8 cellular contexts compared by ENCODE assay signal in the genomic region with DNA sequence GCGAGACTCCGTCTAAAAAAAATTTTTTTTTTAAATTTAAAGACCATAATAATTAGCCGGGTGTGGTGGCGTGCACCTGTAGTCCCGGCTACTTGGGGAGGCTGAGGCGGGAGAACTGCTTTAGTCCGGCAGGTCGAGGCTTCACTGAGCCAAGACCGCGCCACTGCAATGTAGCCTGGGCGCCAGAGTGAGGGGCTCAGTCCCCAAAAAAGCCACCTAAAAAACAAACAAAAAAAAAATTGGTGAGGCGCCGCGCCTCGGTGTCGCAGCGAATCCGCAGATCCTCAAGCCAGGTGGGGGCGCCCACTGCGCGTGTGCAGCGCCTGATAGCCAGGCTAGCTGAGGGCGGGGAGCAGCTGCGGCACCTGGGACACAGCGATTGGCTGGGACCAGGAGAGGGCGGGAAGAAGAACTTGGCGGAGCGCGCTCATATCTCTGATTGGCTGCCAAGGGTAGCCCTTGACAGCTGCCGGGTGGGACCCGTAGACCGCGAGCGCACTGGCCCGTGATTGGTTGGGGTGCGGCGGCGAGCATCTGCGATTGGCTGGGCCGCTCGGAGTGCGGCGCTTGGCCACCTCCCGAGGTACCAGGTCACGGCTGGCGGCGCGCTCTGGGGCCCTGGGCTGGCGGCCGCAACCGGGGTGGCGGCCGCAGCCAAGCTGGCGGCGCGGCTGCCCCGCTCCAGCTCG. TPM values are rescaled to one million over a fixed set of nuclear protein-coding genes. Genes with fewer than 3 reads are reported as not detected.
DNase-seq lines count a peak whose midpoint lies in the region; ATAC-seq and TF ChIP-seq lines count a peak whose summit lies in the region.

No MANE protein-coding gene starts in this region.

- H3K4me1 ChIP-seq in DOHH2 (ENCODE audit: control insufficient read depth, low read length) (peaks cover 21% of the 10 kb centered on the region), GM23248 (ENCODE audit: insufficient read depth) (no peaks in the 10 kb centered on the region), KMS-11 (ENCODE audit: low read depth, poor library complexity, severe bottlenecking) (peaks cover 33% of the 10 kb centered on the region)

- in situ Hi-C loops in GM23248 (cut with MboI), result no loop called here

- ATAC-seq in natural killer cell, result peak; percentile 96 to 99 (median 97)
- peak; percentile 100 for ATAC-seq in stimulated activated memory B cell treated with anti-CD40 and anti-IgM and Interleukin-4, amounts not matched to agents 10 μg/mL and 1 μg/mL and 100 μg/mL, for 72 hours

- intact Hi-C loops in natural killer cell (cut with micrococcal nuclease), result loop anchor here (2.0 kb wide), 1 partner anchor 25 kb away; no protein-coding TSS in a partner anchor

- H3K79me2 ChIP-seq in DOHH2 (ENCODE audit: control insufficient read depth, low read length), result no peaks in the 10 kb centered on the region
- H3K79me2 ChIP-seq in GM23248 (ENCODE audit: insufficient read depth), result no peaks in the 10 kb centered on the region
- no peaks in the 10 kb centered on the region for H3K79me2 ChIP-seq in KMS-11 (ENCODE audit: insufficient read depth, low read depth)

- peak; percentile 99 for DNase-seq in GM23248
- peak; percentile 81 for DNase-seq in OCI-M2 (lab: John Stamatoyannopoulos, UW; ENCODE audit: unreplicated experiment)
- peak; percentile 96 for DNase-seq in activated T-cell treated with anti-CD3 and anti-CD28 coated beads for 24 hours (ENCODE audit: low read depth)
- peak; percentile 87 for DNase-seq in epithelial cell of proximal tubule (ENCODE audit: low read depth)
- DNase-seq in natural killer cell, result peak; percentile 90

- H3K27ac Mint-ChIP-seq in natural killer cell, result peak overlapping the region in 1 of 2 donors; percentile 80
- H3K27ac Mint-ChIP-seq in stimulated activated memory B cell treated with anti-CD40 and anti-IgM and Interleukin-4, amounts not matched to agents 10 μg/mL and 1 μg/mL and 100 μg/mL, for 72 hours, result no peak overlapping the region

- H3F3A ChIP-seq in DOHH2 (ENCODE audit: control insufficient read depth, insufficient read depth) (no peaks in the 10 kb centered on the region), GM23248 (ENCODE audit: insufficient read depth) (no peaks in the 10 kb centered on the region)

- H3K27ac ChIP-seq in DOHH2 (ENCODE audit: low read depth, low read length) (no peak overlapping the region), GM23248 (no peak overlapping the region), KMS-11 (no peak overlapping the region)

- H3K4me2 ChIP-seq in DOHH2 (ENCODE audit: low read length), result peak overlapping the region; percentile 31
- H3K4me2 ChIP-seq in GM23248 (ENCODE audit: unreplicated experiment), result no peak overlapping the region
- H3K4me2 ChIP-seq in KMS-11, result no peak overlapping the region; the same call in 1 of the 2 replicates

- H3K4me3 Mint-ChIP-seq in natural killer cell, result peak overlapping the region; percentile 87
- peak overlapping the region; percentile 59 for H3K4me3 Mint-ChIP-seq in stimulated activated memory B cell treated with anti-CD40 and anti-IgM and Interleukin-4, amounts not matched to agents 10 μg/mL and 1 μg/mL and 100 μg/mL, for 72 hours

- TF ChIP-seq CTCF in DOHH2 (IDR thresholded peaks at IDR 0.05; ENCODE audit: low read depth, low read length, poor library complexity, severe bottlenecking) (peak; percentile 72), KMS-11 (conservative IDR thresholded peaks at IDR 0.05; ENCODE audit: low read depth, low read length) (peak; percentile 55; the same call in 1 of the 2 replicates), epithelial cell of proximal tubule (conservative IDR thresholded peaks at IDR 0.05; ENCODE audit: low read depth, low read length) (peak; percentile 52), natural killer cell (IDR thresholded peaks at IDR 0.05) (peak; percentile 12)

- peaks cover 0 to 3% of the 10 kb centered on the region in 2 donors for H3K27me3 Mint-ChIP-seq in natural killer cell (ENCODE audit: low read depth in 2 of 2)
- peaks cover 64% of the 10 kb centered on the region for H3K27me3 Mint-ChIP-seq in stimulated activated memory B cell treated with anti-CD40 and anti-IgM and Interleukin-4, amounts not matched to agents 10 μg/mL and 1 μg/mL and 100 μg/mL, for 72 hours

- no peak overlapping the region for H2AFZ ChIP-seq in GM23248
- peak overlapping the region; percentile 42; the same call in 1 of the 2 replicates for H2AFZ ChIP-seq in KMS-11 (ENCODE audit: low read depth)

- H3K4me1 Mint-ChIP-seq in natural killer cell, result peaks cover 5 to 24% of the 10 kb centered on the region in 2 donors
- H3K4me1 Mint-ChIP-seq in stimulated activated memory B cell treated with anti-CD40 and anti-IgM and Interleukin-4, amounts not matched to agents 10 μg/mL and 1 μg/mL and 100 μg/mL, for 72 hours, result peaks cover 29% of the 10 kb centered on the region

- H4K20me1 ChIP-seq in DOHH2 (ENCODE audit: control insufficient read depth, insufficient read depth, low read depth, low read length) (no peaks in the 10 kb centered on the region), GM23248 (ENCODE audit: insufficient read depth) (no peaks in the 10 kb centered on the region), KMS-11 (ENCODE audit: insufficient read depth) (no peaks in the 10 kb centered on the region)

- H3K9me3 Mint-ChIP-seq in natural killer cell, result no peaks in the 10 kb centered on the region
- H3K9me3 Mint-ChIP-seq in stimulated activated memory B cell treated with anti-CD40 and anti-IgM and Interleukin-4, amounts not matched to agents 10 μg/mL and 1 μg/mL and 100 μg/mL, for 72 hours, result no peaks in the 10 kb centered on the region

- peaks cover 47% of the 10 kb centered on the region for H3K27me3 ChIP-seq in DOHH2 (ENCODE audit: control insufficient read depth, low read length)
- no peaks in the 10 kb centered on the region for H3K27me3 ChIP-seq in GM23248 (replicated peaks; ENCODE audit: insufficient read depth)
- H3K27me3 ChIP-seq in KMS-11 (ENCODE audit: insufficient read depth, low read depth), result peaks cover 59% of the 10 kb centered on the region

- H3K4me3 ChIP-seq in DOHH2 (ENCODE audit: low read length) (peak overlapping the region; percentile 42), GM23248 (peak overlapping the region; percentile 51; the same call in 1 of the 2 replicates), KMS-11 (IDR thresholded peaks at IDR 0.05; ENCODE audit: insufficient read depth, low read depth, low read length) (no peak overlapping the region), epithelial cell of proximal tubule (ENCODE audit: low read depth, low read length) (peak overlapping the region; percentile 30)

- H3K36me3 Mint-ChIP-seq in natural killer cell, result no peaks in the 10 kb centered on the region
- no peaks in the 10 kb centered on the region for H3K36me3 Mint-ChIP-seq in stimulated activated memory B cell treated with anti-CD40 and anti-IgM and Interleukin-4, amounts not matched to agents 10 μg/mL and 1 μg/mL and 100 μg/mL, for 72 hours

- H3K9ac ChIP-seq in GM23248 (no peak overlapping the region), KMS-11 (no peak overlapping the region)

- WGBS in GM23248 (ENCODE audit: low coverage in 1 of 2, low lambda C conversion rate in 2 of 2, missing lambda C conversion rate in 2 of 2), 2 experiments, result 9 to 12% methylated on average over 42 to 51 of the region's 58 CpGs

- H3K36me3 ChIP-seq in DOHH2 (ENCODE audit: control insufficient read depth, low read length) (no peaks in the 10 kb centered on the region), GM23248 (ENCODE audit: low read depth) (no peaks in the 10 kb centered on the region), KMS-11 (ENCODE audit: insufficient read depth) (no peaks in the 10 kb centered on the region)

- no peaks in the 10 kb centered on the region for H3K9me3 ChIP-seq in DOHH2 (ENCODE audit: control insufficient read depth, insufficient read depth, low read length)
- no peaks in the 10 kb centered on the region for H3K9me3 ChIP-seq in GM23248 (ENCODE audit: low read depth)

- H3K9me2 ChIP-seq in DOHH2 (replicated peaks; ENCODE audit: control insufficient read depth, low read length), result no peaks in the 10 kb centered on the region
- H3K9me2 ChIP-seq in GM23248 (ENCODE audit: insufficient read depth), result no peaks in the 10 kb centered on the region

RNA-seq across cellular contexts. Expression of a gene that starts 9.0 kb away (rescaled TPM):
- not detected in 2 replicates for total RNA-seq in GM23248 (2014; rRNA removed; shearing (Covaris generic))
- polyA plus RNA-seq in GM23248 (2016; fragmentation: Nextera tagmentation; extraction: Ambion mirVana), result 0.09 TPM in 1 of 2 replicates, not detected in the other
- 0.29 and 3.5 TPM in 2 replicates for total RNA-seq in epithelial cell of proximal tubule
- total RNA-seq in natural killer cell, result under 1 TPM in 2 of 3 donors, not detected in 1; 0.34 to 0.35 TPM

RNA-seq across cellular contexts. Expression of a gene that starts 14.3 kb away (rescaled TPM):
- not detected in 2 replicates for total RNA-seq in GM23248 (2014; rRNA removed; shearing (Covaris generic))
- polyA plus RNA-seq in GM23248 (2016; fragmentation: Nextera tagmentation; extraction: Ambion mirVana), result 0.32 and 0.33 TPM in 2 replicates
- total RNA-seq in epithelial cell of proximal tubule, result 255 and 813 TPM in 2 replicates
- not detected for total RNA-seq in natural killer cell

RNA-seq across cellular contexts. Expression of a gene that starts 16.4 kb away (rescaled TPM):
- 700 and 735 TPM in 2 replicates for total RNA-seq in GM23248 (2014; rRNA removed; shearing (Covaris generic))
- polyA plus RNA-seq in GM23248 (2016; fragmentation: Nextera tagmentation; extraction: Ambion mirVana), result 864 and 895 TPM in 2 replicates
- total RNA-seq in epithelial cell of proximal tubule, result 451 and 701 TPM in 2 replicates
- 1 to 10 TPM; 2.4 to 3.7 (median 3.1) TPM for total RNA-seq in natural killer cell

RNA-seq across cellular contexts. Expression of a gene that starts 20.0 kb away (rescaled TPM):
- total RNA-seq in GM23248 (2014; rRNA removed; shearing (Covaris generic)), result 5.8 and 7.2 TPM in 2 replicates
- 53.2 and 60.4 TPM in 2 replicates for polyA plus RNA-seq in GM23248 (2016; fragmentation: Nextera tagmentation; extraction: Ambion mirVana)
- total RNA-seq in epithelial cell of proximal tubule, result 14.3 and 39.0 TPM in 2 replicates
- 10 to 100 TPM; 15.4 to 21.8 (median 16.0) TPM for total RNA-seq in natural killer cell

RNA-seq across cellular contexts. Expression of a gene that starts 20.1 kb away (rescaled TPM):
- 12.3 and 17.7 TPM in 2 replicates for total RNA-seq in GM23248 (2014; rRNA removed; shearing (Covaris generic))
- polyA plus RNA-seq in GM23248 (2016; fragmentation: Nextera tagmentation; extraction: Ambion mirVana), result 18.1 and 22.4 TPM in 2 replicates
- 19.0 and 24.2 TPM in 2 replicates for total RNA-seq in epithelial cell of proximal tubule
- 10 to 100 TPM; 17.1 to 21.5 (median 17.2) TPM for total RNA-seq in natural killer cell

Comparison
In these comparisons a context has a peak if more than half of its experiments do, and no peak if none do; other contexts are left out.
1. CTCF ChIP-seq: peak in every context shown above with its lines; median percentile 72 in DOHH2; 55 in KMS-11; 52 in epithelial cell of proximal tubule; 12 in natural killer cell.
2. RNA of a gene that starts 14.3 kb away (total RNA-seq): 255 to 813 TPM in epithelial cell of proximal tubule; not detected in GM23248 and not detected in natural killer cell; every median in the first group is over 100 times any median in the second.
3. RNA of a gene that starts 16.4 kb away (total RNA-seq): 700 to 735 TPM in GM23248 and 451 to 701 TPM in epithelial cell of proximal tubule; 2.4 to 3.7 TPM in natural killer cell; every median in the first group is over 10 times any median in the second.
4. Peak in every context shown above with its lines, with median percentiles within 50 percentile points of each other: DNase-seq.